ENCODE assay signal across 19 cellular contexts in the genomic region with DNA sequence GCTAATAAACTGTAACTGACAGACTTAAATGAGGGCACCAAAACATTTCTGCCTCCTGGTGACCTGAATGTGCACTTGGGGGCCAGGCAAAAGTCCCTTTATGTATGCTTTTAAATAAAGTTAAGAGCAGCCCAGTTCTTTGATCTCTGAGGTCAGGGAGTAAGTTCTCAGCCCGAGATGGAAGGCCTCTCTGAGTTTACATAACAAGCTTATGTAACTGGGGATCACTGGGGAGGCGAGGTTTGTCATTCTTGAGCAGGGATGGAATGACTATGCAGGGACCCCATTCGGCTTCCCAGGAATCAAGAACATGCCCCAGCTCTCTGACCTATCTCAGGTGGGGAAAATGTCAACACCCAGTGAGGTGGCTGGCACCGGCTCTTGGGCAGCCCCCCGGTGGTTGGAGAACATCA.
A peak's percentile ranks its signal among the peaks of the same experiment; 100 is the strongest.
DNase-seq lines count a peak whose midpoint lies in the region; ATAC-seq and TF ChIP-seq lines count a peak whose summit lies in the region.
"Had no signal": no experiment of that assay in that cellular context is flagged by ENCODE, and none has a peak within 500 bp of the region (broad histone marks: within the 10 kb centered on the region; RNA-seq: fewer than 3 reads in every experiment).

No MANE protein-coding gene starts in this region.

- TF ChIP-seq CTCF in heart left ventricle (IDR thresholded peaks at IDR 0.05) (no peak), coronary artery (IDR thresholded peaks at IDR 0.05) (no peak), liver (IDR thresholded peaks at IDR 0.05; ENCODE audit: low read depth, low read length, missing input control) (no peak), type B pancreatic cell (conservative IDR thresholded peaks at IDR 0.05) (no peak), chondrocyte (IDR thresholded peaks at IDR 0.05) (no peak)

- H3K9ac ChIP-seq in liver (ENCODE audit: low read depth in 1 of 2, low read length in 2 of 2): peak overlapping the region in 1 of 2 donors; percentile 38

- H3K4me3 Mint-ChIP-seq in type B pancreatic cell (no peak overlapping the region), chondrocyte (ENCODE audit: unreplicated experiment) (no peak overlapping the region)
- H3K4me3 Mint-ChIP-seq: B cell; CD4-positive, alpha-beta T cell had no signal

- no peak for TF ChIP-seq RAD21 in liver (IDR thresholded peaks at IDR 0.05)

- H3K27ac Mint-ChIP-seq in type B pancreatic cell: peak overlapping the region; percentile 9
- H3K27ac Mint-ChIP-seq in chondrocyte (ENCODE audit: unreplicated experiment): no peak overlapping the region
- H3K27ac Mint-ChIP-seq: B cell; CD4-positive, alpha-beta T cell had no signal

- DNase-seq in heart left ventricle (no peak), Right ventricle myocardium inferior (ENCODE audit: missing footprints) (no peak), coronary artery (ENCODE audit: low spot score) (no peak), type B pancreatic cell (ENCODE audit: extremely low spot score, unreplicated experiment) (no peak), chondrocyte (ENCODE audit: low spot score) (no peak)
- DNase-seq: ACHN; Calu3; CD4-positive, alpha-beta T cell; DMS79; IMR-90; NCI-H1048; NCI-H146; NCI-H2081 treated with DMSO at 0.1 percent for 48 hours; NCI-H524 had no signal

- no peaks in the 10 kb centered on the region for H3K9me3 Mint-ChIP-seq in type B pancreatic cell
- H3K9me3 Mint-ChIP-seq in chondrocyte (ENCODE audit: low read depth): no peaks in the 10 kb centered on the region
- H3K9me3 Mint-ChIP-seq: CD4-positive, alpha-beta T cell had no signal

- intact Hi-C loops in heart left ventricle (cut with DNase I): loop anchor here in 1 of 10 donors (5.0 kb wide), 1 partner anchor 42 kb away; no protein-coding TSS in a partner anchor
- intact Hi-C loops in Right ventricle myocardium inferior (cut with DNase I): no loop called here

- H3K27me3 ChIP-seq in heart left ventricle: no peaks in the 10 kb centered on the region
- no peaks in the 10 kb centered on the region for H3K27me3 ChIP-seq in liver (ENCODE audit: control insufficient read depth in 4 of 4, insufficient read depth in 4 of 4, low read length in 3 of 4)

- H3K36me3 ChIP-seq in heart left ventricle (peaks cover 0 to 70% (median 29%) of the 10 kb centered on the region in 9 donors), liver (ENCODE audit: control insufficient read depth in 4 of 4, insufficient read depth in 3 of 4, low read depth in 1 of 4, low read length in 3 of 4) (no peaks in the 10 kb centered on the region)
- H3K36me3 ChIP-seq: HAP-1 had no signal

- H3K27me3 Mint-ChIP-seq in type B pancreatic cell: no peaks in the 10 kb centered on the region
- no peaks in the 10 kb centered on the region for H3K27me3 Mint-ChIP-seq in chondrocyte (ENCODE audit: low read depth)
- H3K27me3 Mint-ChIP-seq: B cell; CD4-positive, alpha-beta T cell had no signal

- no peak for TF ChIP-seq POLR2A in heart left ventricle (IDR thresholded peaks at IDR 0.05)

- peak overlapping the region in 7 of 12 donors; percentile 3 to 69 (median 27) for H3K27ac ChIP-seq in heart left ventricle
- H3K27ac ChIP-seq in coronary artery: peak overlapping the region; percentile 53 to 79
- H3K27ac ChIP-seq in liver (ENCODE audit: low read depth in 1 of 2, low read length in 2 of 2): peak overlapping the region; percentile 7 to 59

- H3K36me3 Mint-ChIP-seq in type B pancreatic cell (peaks cover 27% of the 10 kb centered on the region), chondrocyte (ENCODE audit: low read depth) (peaks cover 32% of the 10 kb centered on the region)

- H3K4me3 ChIP-seq in heart left ventricle (no peak overlapping the region), coronary artery (no peak overlapping the region), liver (ENCODE audit: low read depth in 1 of 3, low read length in 3 of 3) (no peak overlapping the region)
- H3K4me3 ChIP-seq: GM12878, HAP-1 had no signal

- H3K4me1 ChIP-seq in heart left ventricle: peaks cover 0 to 35% (median 12%) of the 10 kb centered on the region in 12 donors
- H3K4me1 ChIP-seq in liver (ENCODE audit: control insufficient read depth in 4 of 4, insufficient read depth in 4 of 4, low read length in 3 of 4): peaks cover 1 to 11% (median 3%) of the 10 kb centered on the region in 4 donors
- H3K4me1 ChIP-seq: HAP-1 had no signal

- peak in 1 of 4 donors; percentile 47 for ATAC-seq in heart left ventricle
- ATAC-seq in Right ventricle myocardium inferior: no peak
- no peak for ATAC-seq in GM21619 (IDR thresholded peaks at IDR 0.05; ENCODE audit: unreplicated experiment)
- ATAC-seq: GM12878 had no signal

- peaks cover 32% of the 10 kb centered on the region for H3K4me1 Mint-ChIP-seq in type B pancreatic cell (ENCODE audit: unreplicated experiment)
- no peaks in the 10 kb centered on the region for H3K4me1 Mint-ChIP-seq in chondrocyte (ENCODE audit: low read depth)
- H3K4me1 Mint-ChIP-seq: B cell had no signal

- WGBS in heart left ventricle, 4 donors: 60 to 65% (median 63%) methylated on average over 4 to 5 of the region's 5 CpGs
- WGBS in liver: 55% methylated on average over 5 of the region's 5 CpGs

- H3K9me3 ChIP-seq in heart left ventricle (no peaks in the 10 kb centered on the region), liver (ENCODE audit: control insufficient read depth in 4 of 4, low read length in 3 of 4) (no peaks in the 10 kb centered on the region)
- H3K9me3 ChIP-seq: HAP-1 had no signal

TF ChIP-seq in liver, 16 proteins besides CTCF, POLR2A, EP300 and RAD21:
- TF ChIP-seq HNF4A (conservative IDR thresholded peaks at IDR 0.05) (peak; percentile 37 to 56), NR2F2 (IDR thresholded peaks at IDR 0.05) (peak; percentile 59), RXRA (IDR thresholded peaks at IDR 0.05) (peak; percentile 28 to 61), JUND (IDR thresholded peaks at IDR 0.05) (no peak), GABPA (IDR thresholded peaks at IDR 0.05 in 1 of 2, conservative IDR thresholded peaks at IDR 0.05 in 1 of 2) (no peak), HNF4G (IDR thresholded peaks at IDR 0.05) (no peak)
- TF ChIP-seq, protein P1, sequence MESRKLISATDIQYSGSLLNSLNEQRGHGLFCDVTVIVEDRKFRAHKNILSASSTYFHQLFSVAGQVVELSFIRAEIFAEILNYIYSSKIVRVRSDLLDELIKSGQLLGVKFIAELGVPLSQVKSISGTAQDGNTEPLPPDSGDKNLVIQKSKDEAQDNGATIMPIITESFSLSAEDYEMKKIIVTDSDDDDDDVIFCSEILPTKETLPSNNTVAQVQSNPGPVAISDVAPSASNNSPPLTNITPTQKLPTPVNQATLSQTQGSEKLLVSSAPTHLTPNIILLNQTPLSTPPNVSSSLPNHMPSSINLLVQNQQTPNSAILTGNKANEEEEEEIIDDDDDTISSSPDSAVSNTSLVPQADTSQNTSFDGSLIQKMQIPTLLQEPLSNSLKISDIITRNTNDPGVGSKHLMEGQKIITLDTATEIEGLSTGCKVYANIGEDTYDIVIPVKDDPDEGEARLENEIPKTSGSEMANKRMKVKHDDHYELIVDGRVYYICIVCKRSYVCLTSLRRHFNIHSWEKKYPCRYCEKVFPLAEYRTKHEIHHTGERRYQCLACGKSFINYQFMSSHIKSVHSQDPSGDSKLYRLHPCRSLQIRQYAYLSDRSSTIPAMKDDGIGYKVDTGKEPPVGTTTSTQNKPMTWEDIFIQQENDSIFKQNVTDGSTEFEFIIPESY (IDR thresholded peaks at IDR 0.05): no peak
